ENCODE assay signal across 15 cellular contexts in genomic region chr4:177010421-177010820, GRCh38.
"Had no signal": no experiment of that assay in that cellular context is flagged by ENCODE, and none has a peak within 500 bp of the region (broad histone marks: within the 10 kb centered on the region; RNA-seq: fewer than 3 reads in every experiment).

No MANE protein-coding gene starts in this region.

- H3K4me2 ChIP-seq: smooth muscle cell had no signal

- H3K27me3 ChIP-seq: ascending aorta, pancreas, upper lobe of left lung had no signal

- H3K4me1 ChIP-seq: ascending aorta, pancreas, upper lobe of left lung had no signal

- H3K27ac ChIP-seq: ascending aorta, pancreas, thoracic aorta, upper lobe of left lung, WERI-Rb-1 had no signal

- H3K9me3 ChIP-seq: ascending aorta, pancreas had no signal

- H3K4me3 ChIP-seq: ascending aorta, pancreas, smooth muscle cell, thoracic aorta, upper lobe of left lung had no signal

- ATAC-seq: natural killer cell; pancreas; sciatic nerve; stimulated activated memory B cell treated with anti-CD40 and anti-IgM and Interleukin-4, amounts not matched to agents 10 μg/mL and 1 μg/mL and 100 μg/mL, for 72 hours had no signal

- H3K36me3 ChIP-seq: ascending aorta, pancreas, thoracic aorta, upper lobe of left lung, WERI-Rb-1 had no signal

- DNase-seq: activated CD4-positive, alpha-beta T cell treated with anti-CD3 and anti-CD28 coated beads for 1 hour; activated gamma-delta T cell; effector memory CD4-positive, alpha-beta T cell; left cardiac atrium; natural killer cell; pancreas; stimulated activated CD4-positive, alpha-beta T cell treated with anti-CD3 and anti-CD28 coated beads, Interleukin-4, amount 100 ng/mL, for 24 hours; T-helper 2 cell; upper lobe of left lung; WERI-Rb-1 had no signal
